In genomic region chr3:47377186-47377585, GRCh38 we compare ENCODE assay signal across 21 cellular contexts. TPM values are rescaled to one million over a fixed set of nuclear protein-coding genes. Genes with fewer than 3 reads are reported as not detected.
A peak's percentile ranks its signal among the peaks of the same experiment; 100 is the strongest.
DNase-seq lines count a peak whose midpoint lies in the region; ATAC-seq and TF ChIP-seq lines count a peak whose summit lies in the region.
"Had no signal": no experiment of that assay in that cellular context is flagged by ENCODE, and none has a peak within 500 bp of the region (broad histone marks: within the 10 kb centered on the region; RNA-seq: fewer than 3 reads in every experiment).

No MANE protein-coding gene starts in this region.

- H3K36me3 ChIP-seq in A673 (ENCODE audit: insufficient read depth, low read length, poor library complexity, severe bottlenecking): no peaks in the 10 kb centered on the region
- H3K36me3 ChIP-seq: HAP-1, pancreas, sigmoid colon had no signal

- no peaks in the 10 kb centered on the region for H3K9me3 ChIP-seq in A673 (ENCODE audit: low read depth, low read length, poor library complexity, severe bottlenecking)
- H3K9me3 ChIP-seq: HAP-1, pancreas, sigmoid colon had no signal

- H3K27me3 ChIP-seq in A673 (replicated peaks; ENCODE audit: insufficient read depth, low read depth, low read length, poor library complexity): no peaks in the 10 kb centered on the region
- H3K27me3 ChIP-seq: pancreas, sigmoid colon had no signal

- peaks cover 21% of the 10 kb centered on the region for H3K36me3 Mint-ChIP-seq in dendritic cell treated with granulocyte-macrophage colony-stimulating factor and Interleukin-4, amounts not matched to agents 40 ng/mL and 50 ng/mL, for 4 days (ENCODE audit: low read depth)
- H3K36me3 Mint-ChIP-seq: memory B cell had no signal

- no TSS peak for BruUV-seq in A673 (replicated peaks; lab: Mats Ljungman, UMichigan)

- DNase-seq in AML-193 (lab: John Stamatoyannopoulos, UW): peak; percentile 58 to 62
- DNase-seq in CMK (ENCODE audit: low read depth): peak; percentile 56
- DNase-seq in NOMO-1 treated with DMSO at 0.1 percent for 48 hours (lab: John Stamatoyannopoulos, UW; ENCODE audit: unreplicated experiment): peak; percentile 70
- DNase-seq in HCEC 1CT: no peak
- no peak for DNase-seq in A673 (ENCODE audit: low spot score)
- DNase-seq in stimulated activated CD4-positive, alpha-beta T cell treated with anti-CD3 and anti-CD28 coated beads, Interleukin-2, amount 100 ng/mL, for 24 hours: no peak
- DNase-seq: activated CD4-positive, alpha-beta T cell treated with anti-CD3 and anti-CD28 coated beads, Interleukin-2, amount 10 ng/mL, durations not matched to agents 7 days and 5 days; activated CD8-positive, alpha-beta memory T cell treated with anti-CD3 and anti-CD28 coated beads, Interleukin-2, amount 50 U/mL, for 4 hours; COR-L47; effector memory CD8-positive, alpha-beta T cell; kidney glomerular epithelial cell; naive thymus-derived CD4-positive, alpha-beta T cell; NCI-H1694; NCI-H774; pancreas; sigmoid colon; SW 1271 had no signal

- no peaks in the 10 kb centered on the region for H3K27me3 Mint-ChIP-seq in dendritic cell treated with granulocyte-macrophage colony-stimulating factor and Interleukin-4, amounts not matched to agents 40 ng/mL and 50 ng/mL, for 4 days

- intact Hi-C loops in dendritic cell treated with granulocyte-macrophage colony-stimulating factor and Interleukin-4, amounts not matched to agents 40 ng/mL and 50 ng/mL, for 4 days (cut with micrococcal nuclease): no loop called here
- intact Hi-C loops in A673 (cut with micrococcal nuclease; ENCODE audit: unreplicated experiment): no loop called here

- peak overlapping the region; percentile 50 for H3K27ac Mint-ChIP-seq in dendritic cell treated with granulocyte-macrophage colony-stimulating factor and Interleukin-4, amounts not matched to agents 40 ng/mL and 50 ng/mL, for 4 days
- H3K27ac Mint-ChIP-seq: activated CD4-positive, alpha-beta T cell treated with anti-CD3 and anti-CD28 coated beads, Interleukin-2, amount 10 ng/mL, durations not matched to agents 7 days and 5 days; memory B cell had no signal

- TF ChIP-seq CTCF in A673 (conservative IDR thresholded peaks at IDR 0.05; ENCODE audit: low read depth, low read length): no peak

- no peaks in the 10 kb centered on the region for H3K9me3 Mint-ChIP-seq in dendritic cell treated with granulocyte-macrophage colony-stimulating factor and Interleukin-4, amounts not matched to agents 40 ng/mL and 50 ng/mL, for 4 days
- H3K9me3 Mint-ChIP-seq: activated CD4-positive, alpha-beta T cell treated with anti-CD3 and anti-CD28 coated beads, Interleukin-2, amount 10 ng/mL, durations not matched to agents 7 days and 5 days; effector memory CD8-positive, alpha-beta T cell; memory B cell; naive thymus-derived CD4-positive, alpha-beta T cell had no signal

- no peak overlapping the region for H3K4me3 ChIP-seq in A673 (ENCODE audit: low read depth, low read length, poor library complexity, severe bottlenecking)
- H3K4me3 ChIP-seq: HAP-1, pancreas, sigmoid colon had no signal

- no peak for ATAC-seq in GM19463 (IDR thresholded peaks at IDR 0.05; ENCODE audit: unreplicated experiment)
- ATAC-seq: effector memory CD8-positive, alpha-beta T cell; naive thymus-derived CD4-positive, alpha-beta T cell; pancreas had no signal

- H3K4me1 ChIP-seq in A673 (ENCODE audit: insufficient read depth, low read length, poor library complexity, severe bottlenecking): no peaks in the 10 kb centered on the region

- H3K27ac ChIP-seq in A673 (ENCODE audit: low read depth, low read length, poor library complexity, severe bottlenecking): no peak overlapping the region
- H3K27ac ChIP-seq: pancreas, sigmoid colon had no signal

- H3K4me1 Mint-ChIP-seq in dendritic cell treated with granulocyte-macrophage colony-stimulating factor and Interleukin-4, amounts not matched to agents 40 ng/mL and 50 ng/mL, for 4 days (ENCODE audit: low read depth): peaks cover 56% of the 10 kb centered on the region

- POLR2A ChIA-PET in A673 (lab: Charles Lee; ENCODE audit: low non-redundant PET): interaction anchor here (0.6 kb wide), 1 partner anchor 528 kb away, joined by 3 read pairs; no protein-coding TSS in a partner anchor

- peak overlapping the region; percentile 47 for H3K4me3 Mint-ChIP-seq in dendritic cell treated with granulocyte-macrophage colony-stimulating factor and Interleukin-4, amounts not matched to agents 40 ng/mL and 50 ng/mL, for 4 days
- H3K4me3 Mint-ChIP-seq: activated CD4-positive, alpha-beta T cell treated with anti-CD3 and anti-CD28 coated beads, Interleukin-2, amount 10 ng/mL, durations not matched to agents 7 days and 5 days; effector memory CD8-positive, alpha-beta T cell; memory B cell; naive thymus-derived CD4-positive, alpha-beta T cell had no signal

- CTCF ChIA-PET in A673 (lab: Charles Lee): no interaction called here

RNA-seq across cellular contexts. Expression of gene PTPN23, which starts 3.6 kb away (rescaled TPM):
- 24.0 and 26.6 TPM in 2 replicates for total RNA-seq in A673 (2021)

Comparison
In these comparisons a context has a peak if more than half of its experiments do, and no peak if none do; other contexts are left out.
1. DNase-seq: peak in AML-193 (2 of 2), CMK (single experiment) and NOMO-1 treated with DMSO at 0.1 percent for 48 hours (single experiment); none in HCEC 1CT (single experiment), A673 (single experiment) and stimulated activated CD4-positive, alpha-beta T cell treated with anti-CD3 and anti-CD28 coated beads, Interleukin-2, amount 100 ng/mL, for 24 hours (0 of 2).